In the genomic region with DNA sequence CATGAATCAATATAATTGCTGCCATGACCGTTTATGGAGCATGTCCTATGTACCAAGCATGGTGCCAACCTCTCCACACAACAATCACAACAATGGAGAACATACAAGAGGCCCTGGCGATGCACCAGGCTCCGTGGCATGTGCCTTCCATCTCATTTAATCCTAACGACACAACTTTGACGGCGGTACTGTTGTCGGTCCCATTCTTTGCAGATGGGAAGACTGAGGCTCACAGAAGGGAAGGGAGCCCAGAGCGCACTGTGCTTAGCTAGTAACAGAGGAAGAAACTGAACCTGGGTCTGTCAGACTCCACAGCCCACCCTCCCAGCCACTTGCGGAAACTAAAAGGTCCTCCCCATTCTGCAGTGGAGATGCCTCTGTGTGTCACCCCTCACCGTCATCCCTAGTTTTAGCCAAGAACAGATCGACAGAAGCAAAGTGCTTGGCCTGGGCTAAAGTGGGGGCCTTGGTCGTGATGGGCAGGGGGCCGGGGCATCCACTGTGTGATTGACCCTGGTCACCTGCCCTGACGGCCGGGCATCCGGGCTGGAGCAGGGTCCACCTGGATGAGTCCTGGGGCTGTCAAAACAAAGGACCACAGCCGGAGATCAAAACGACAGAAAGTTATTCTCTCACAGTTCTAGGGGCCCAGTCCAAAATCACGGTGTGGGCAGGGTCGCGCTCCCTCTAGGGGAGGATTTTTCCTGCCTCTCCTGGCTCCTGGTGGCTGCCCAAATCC, we compare ENCODE assay signal across 11 cellular contexts.
"Had no signal": no experiment of that assay in that cellular context is flagged by ENCODE, and none has a peak within 500 bp of the region (broad histone marks: within the 10 kb centered on the region; RNA-seq: fewer than 3 reads in every experiment).

No MANE protein-coding gene starts in this region.

- H3K4me2 ChIP-seq: SK-N-SH had no signal

- H3K9me3 ChIP-seq: neutrophil, SK-N-SH had no signal

- H3K27ac ChIP-seq: brain microvascular endothelial cell, neutrophil had no signal

- H3K27ac Mint-ChIP-seq: progenitor cell of endocrine pancreas had no signal

- H3K9me2 ChIP-seq: SK-N-SH had no signal

- H3K9ac ChIP-seq: SK-N-SH had no signal

- ATAC-seq: activated naive CD4-positive, alpha-beta T cell treated with anti-CD3 and anti-CD28 coated beads, Interleukin-2, amount 50 U/mL, for 72 hours had no signal

- H3K36me3 ChIP-seq: brain microvascular endothelial cell, neutrophil had no signal

- DNase-seq: activated T-cell treated with anti-CD3 and anti-CD28 coated beads, Interleukin-2, amount 50 U/mL, for 1 hour; glutamatergic neuron; SK-N-SH; stimulated activated CD4-positive, alpha-beta T cell treated with anti-CD3 and anti-CD28 coated beads, Interleukin-2, amount 100 ng/mL, for 48 hours; stimulated activated naive CD4-positive, alpha-beta T cell treated with Interleukin-2 at 50 U/mL for 16 hours; T-helper 1 cell had no signal

- H3K27me3 ChIP-seq: brain microvascular endothelial cell, dorsolateral prefrontal cortex, neutrophil had no signal
